ENCODE assay signal across 11 cellular contexts in the genomic region with DNA sequence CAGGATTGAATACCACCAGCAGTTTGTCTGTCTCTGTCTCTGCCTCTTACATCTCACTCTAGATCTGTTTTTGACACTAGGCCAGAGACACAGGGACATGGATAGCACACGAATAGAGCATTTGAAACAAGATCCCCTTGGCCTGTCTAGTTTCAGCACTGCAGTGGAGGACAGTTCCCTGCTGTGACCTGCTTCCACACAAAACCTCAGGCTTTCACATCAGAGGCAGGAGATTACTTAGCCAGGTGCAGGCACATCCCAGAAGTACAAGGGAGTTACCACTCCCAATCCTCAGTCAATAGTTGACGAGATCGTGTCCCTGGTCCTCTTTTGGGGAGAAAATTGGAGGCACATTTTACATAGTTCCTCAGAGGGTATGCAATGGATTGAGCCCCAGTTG. TPM values are rescaled to one million over a fixed set of nuclear protein-coding genes. Genes with fewer than 3 reads are reported as not detected.
A peak's percentile ranks its signal among the peaks of the same experiment; 100 is the strongest.
DNase-seq lines count a peak whose midpoint lies in the region; ATAC-seq and TF ChIP-seq lines count a peak whose summit lies in the region.
"Had no signal": no experiment of that assay in that cellular context is flagged by ENCODE, and none has a peak within 500 bp of the region (broad histone marks: within the 10 kb centered on the region; RNA-seq: fewer than 3 reads in every experiment).

No MANE protein-coding gene starts in this region.

- no peak for ATAC-seq in activated naive CD8-positive, alpha-beta T cell treated with anti-CD3 and anti-CD28 coated beads, Interleukin-2, amount 50 U/mL, for 24 hours
- no peak for ATAC-seq in HG03469 (IDR thresholded peaks at IDR 0.05; ENCODE audit: unreplicated experiment)

- DNase-seq in AML-193 (lab: John Stamatoyannopoulos, UW) (peak; percentile 20 to 46), HT1080 (ENCODE audit: low read depth) (peak; percentile 18), left kidney (ENCODE audit: low read depth, low spot score) (peak; percentile 93), NCI-H524 treated with DMSO at 0.1 percent for 48 hours (lab: John Stamatoyannopoulos, UW) (no peak), NCI-H2029 (lab: John Stamatoyannopoulos, UW) (no peak), tibial nerve (ENCODE audit: low spot score in 2 of 2) (no peak)
- peak; percentile 43 for DNase-seq in activated naive CD8-positive, alpha-beta T cell treated with anti-CD3 and anti-CD28 coated beads, Interleukin-2, amount 50 U/mL, for 24 hours
- DNase-seq: NCI-H748 treated with DMSO at 0.1 percent for 48 hours had no signal

- TF ChIP-seq EP300 in tibial nerve (IDR thresholded peaks at IDR 0.05), result no peak

- peaks cover 0 to 6% of the 10 kb centered on the region in 2 donors for H3K27me3 ChIP-seq in tibial nerve

- TF ChIP-seq CTCF in tibial nerve (IDR thresholded peaks at IDR 0.05), result no peak

- TF ChIP-seq POLR2A in tibial nerve (IDR thresholded peaks at IDR 0.05), result no peak

- H3K27me3 Mint-ChIP-seq in activated naive CD8-positive, alpha-beta T cell treated with anti-CD3 and anti-CD28 coated beads, Interleukin-2, amount 50 U/mL, for 24 hours, result peaks cover 3% of the 10 kb centered on the region

- 37 to 40% methylated on average over 3 of the region's 3 CpGs for WGBS in tibial nerve, 2 donors

- peaks cover 28% of the 10 kb centered on the region for H3K4me1 Mint-ChIP-seq in activated naive CD8-positive, alpha-beta T cell treated with anti-CD3 and anti-CD28 coated beads, Interleukin-2, amount 50 U/mL, for 24 hours

- H3K9me3 Mint-ChIP-seq in activated naive CD8-positive, alpha-beta T cell treated with anti-CD3 and anti-CD28 coated beads, Interleukin-2, amount 50 U/mL, for 24 hours, result peaks cover 7% of the 10 kb centered on the region

- H3K36me3 Mint-ChIP-seq in activated naive CD8-positive, alpha-beta T cell treated with anti-CD3 and anti-CD28 coated beads, Interleukin-2, amount 50 U/mL, for 24 hours (ENCODE audit: low read depth), result no peaks in the 10 kb centered on the region

- H3K4me3 Mint-ChIP-seq in activated naive CD8-positive, alpha-beta T cell treated with anti-CD3 and anti-CD28 coated beads, Interleukin-2, amount 50 U/mL, for 24 hours, result no peak overlapping the region

- no peak overlapping the region for H3K4me3 ChIP-seq in tibial nerve
- H3K4me3 ChIP-seq: skin epidermis had no signal

- no peak overlapping the region for H3K27ac ChIP-seq in tibial nerve
- H3K27ac ChIP-seq: skin epidermis had no signal

- H3K36me3 ChIP-seq in tibial nerve, result no peaks in the 10 kb centered on the region

- H3K4me1 ChIP-seq in tibial nerve, result no peaks in the 10 kb centered on the region

- H3K27ac Mint-ChIP-seq in activated naive CD8-positive, alpha-beta T cell treated with anti-CD3 and anti-CD28 coated beads, Interleukin-2, amount 50 U/mL, for 24 hours, result no peak overlapping the region

- H3K9me3 ChIP-seq in tibial nerve, result no peaks in the 10 kb centered on the region

RNA-seq across cellular contexts. Expression of a gene that starts 34.0 kb away (rescaled TPM):
- total RNA-seq in HT1080 (2014; rRNA removed; shearing (Covaris generic)), result 1.1 TPM in 1 of 2 replicates, not detected in the other
- polyA plus RNA-seq in HT1080 (2015; cell fraction: cytosol; rRNA removed), result not detected in 2 replicates
- polyA plus RNA-seq in HT1080 (2015; cell fraction: nucleus; rRNA removed), result 0.36 TPM in 1 of 2 replicates, not detected in the other
- total RNA-seq in tibial nerve, result not detected
- total RNA-seq: chondrocyte had no signal

Comparison
In these comparisons a context has a peak if more than half of its experiments do, and no peak if none do; other contexts are left out.
1. DNase-seq: peak in AML-193 (2 of 2), HT1080 (single experiment), activated naive CD8-positive, alpha-beta T cell treated with anti-CD3 and anti-CD28 coated beads, Interleukin-2, amount 50 U/mL, for 24 hours (single experiment) and left kidney (single experiment); none in NCI-H524 treated with DMSO at 0.1 percent for 48 hours (single experiment), NCI-H2029 (single experiment) and tibial nerve (0 of 2).